1 cellular context compared by ENCODE assay signal in the genomic region with DNA sequence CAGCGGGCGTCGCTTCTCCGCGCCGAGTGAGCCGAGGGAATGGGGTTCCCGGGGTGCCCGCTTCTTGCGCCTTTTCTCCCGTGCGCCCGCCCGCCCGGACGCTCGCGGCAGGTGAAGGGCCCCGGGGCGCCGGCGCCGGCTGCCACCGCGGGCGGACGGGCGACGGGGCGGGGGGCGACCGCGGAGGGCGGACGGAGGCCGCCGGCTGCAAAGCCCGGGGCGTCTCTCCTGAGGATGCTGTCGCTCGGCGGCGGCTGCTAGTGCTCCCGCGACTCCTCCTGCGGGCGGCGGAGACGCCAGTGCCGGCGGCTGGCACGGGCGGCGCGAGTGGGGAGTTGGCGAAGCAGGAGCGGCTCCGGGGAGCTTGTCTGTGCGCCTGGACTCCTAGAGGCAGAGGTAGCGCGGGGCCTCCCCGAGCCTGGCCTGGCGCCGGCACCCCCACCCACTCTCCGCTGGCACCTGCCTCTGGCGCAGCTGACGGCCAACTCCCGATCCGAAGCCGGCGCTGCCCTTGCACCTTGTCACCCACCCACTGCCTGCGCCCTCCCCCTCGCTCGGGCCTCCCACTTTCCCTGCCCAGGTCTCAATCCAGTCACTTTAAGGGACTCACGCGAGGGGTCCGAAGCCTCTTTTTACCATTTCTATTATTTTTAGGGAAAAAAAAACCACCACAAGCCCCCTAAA.
TF ChIP-seq lines count a peak whose summit lies in the region.

Gene FAM20A, minus strand, starts transcription at position 487 of the 684 bp plus-strand sequence. CDS start 701 bp downstream, outside the sequence.

TF ChIP-seq in WTC11, 78 proteins besides CTCF, POLR2A, EP300 and RAD21 (continued from another document):
- TF ChIP-seq ZNF532 (CRISPR knock-in tag; IDR thresholded peaks at IDR 0.05; ENCODE audit: borderline replicate concordance) (no peak), ZNF263 (CRISPR knock-in tag; IDR thresholded peaks at IDR 0.05; ENCODE audit: low read depth) (peak; percentile 92), FOXK1 (CRISPR knock-in tag; IDR thresholded peaks at IDR 0.05) (no peak), ZNF423 (CRISPR knock-in tag; IDR thresholded peaks at IDR 0.05) (peak; percentile 68), ZNF396 (CRISPR knock-in tag; IDR thresholded peaks at IDR 0.05; ENCODE audit: borderline replicate concordance) (no peak), MYBL2 (CRISPR knock-in tag; IDR thresholded peaks at IDR 0.05) (no peak), ZBTB21 (CRISPR knock-in tag; IDR thresholded peaks at IDR 0.05; ENCODE audit: borderline replicate concordance) (no peak), GABPB1 (CRISPR knock-in tag; IDR thresholded peaks at IDR 0.05) (peak; percentile 57), CBFB (CRISPR knock-in tag; IDR thresholded peaks at IDR 0.05; ENCODE audit: low read depth) (no peak), TCF7 (CRISPR knock-in tag; IDR thresholded peaks at IDR 0.05; ENCODE audit: low read depth) (no peak)
- TF ChIP-seq, protein P1, sequence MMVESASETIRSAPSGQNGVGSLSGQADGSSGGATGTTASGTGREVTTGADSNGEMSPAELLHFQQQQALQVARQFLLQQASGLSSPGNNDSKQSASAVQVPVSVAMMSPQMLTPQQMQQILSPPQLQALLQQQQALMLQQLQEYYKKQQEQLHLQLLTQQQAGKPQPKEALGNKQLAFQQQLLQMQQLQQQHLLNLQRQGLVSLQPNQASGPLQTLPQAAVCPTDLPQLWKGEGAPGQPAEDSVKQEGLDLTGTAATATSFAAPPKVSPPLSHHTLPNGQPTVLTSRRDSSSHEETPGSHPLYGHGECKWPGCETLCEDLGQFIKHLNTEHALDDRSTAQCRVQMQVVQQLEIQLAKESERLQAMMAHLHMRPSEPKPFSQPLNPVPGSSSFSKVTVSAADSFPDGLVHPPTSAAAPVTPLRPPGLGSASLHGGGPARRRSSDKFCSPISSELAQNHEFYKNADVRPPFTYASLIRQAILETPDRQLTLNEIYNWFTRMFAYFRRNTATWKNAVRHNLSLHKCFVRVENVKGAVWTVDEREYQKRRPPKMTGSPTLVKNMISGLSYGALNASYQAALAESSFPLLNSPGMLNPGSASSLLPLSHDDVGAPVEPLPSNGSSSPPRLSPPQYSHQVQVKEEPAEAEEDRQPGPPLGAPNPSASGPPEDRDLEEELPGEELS (CRISPR knock-in tag; IDR thresholded peaks at IDR 0.05): no peak
